22 cellular contexts compared by ENCODE assay signal in genomic region chr9:97873877-97874276, GRCh38. TPM values are rescaled to one million over a fixed set of nuclear protein-coding genes. Genes with fewer than 3 reads are reported as not detected.
DNase-seq lines count a peak whose midpoint lies in the region; ATAC-seq, FAIRE-seq and TF ChIP-seq lines count a peak whose summit lies in the region.
"Had no signal": no experiment of that assay in that cellular context is flagged by ENCODE, and none has a peak within 500 bp of the region (broad histone marks: within the 10 kb centered on the region; RNA-seq: fewer than 3 reads in every experiment).

No MANE protein-coding gene starts in this region.

- no peaks in the 10 kb centered on the region for H3K79me2 ChIP-seq in K562 (ENCODE audit: control insufficient read depth, insufficient read depth, low read length)
- no peaks in the 10 kb centered on the region for H3K79me2 ChIP-seq in HepG2 (ENCODE audit: insufficient read depth, low read length)

- no peak for TF ChIP-seq POLR2A in NB4 (IDR thresholded peaks at IDR 0.05; ENCODE audit: extremely low read depth, insufficient read length)
- no peak for TF ChIP-seq POLR2A in K562 (conservative IDR thresholded peaks at IDR 0.05)
- TF ChIP-seq POLR2A in HepG2 (IDR thresholded peaks at IDR 0.05; ENCODE audit: insufficient read depth in 1 of 2, low read depth in 2 of 2, low read length in 2 of 2), result no peak

- no peaks in the 10 kb centered on the region for H3K36me3 Mint-ChIP-seq in chondrocyte (ENCODE audit: low read depth)
- H3K36me3 Mint-ChIP-seq: activated naive CD4-positive, alpha-beta T cell treated with anti-CD3 and anti-CD28 coated beads, Interleukin-2, amount 10 ng/mL, durations not matched to agents 7 days and 5 days; natural killer cell; WTC11 had no signal

- H3K4me1 ChIP-seq in K562 (replicated peaks in 1 of 2; ENCODE audit: control insufficient read depth in 2 of 2, insufficient read depth in 2 of 2, low read length in 2 of 2), result no peaks in the 10 kb centered on the region
- peaks cover 15% of the 10 kb centered on the region for H3K4me1 ChIP-seq in HepG2 (ENCODE audit: insufficient read depth, low read length)
- H3K4me1 ChIP-seq: BLaER1, testis had no signal

- peaks cover 15% of the 10 kb centered on the region for H3K4me1 Mint-ChIP-seq in chondrocyte (ENCODE audit: low read depth)
- H3K4me1 Mint-ChIP-seq: activated naive CD4-positive, alpha-beta T cell treated with anti-CD3 and anti-CD28 coated beads, Interleukin-2, amount 10 ng/mL, durations not matched to agents 7 days and 5 days; natural killer cell had no signal

- TF ChIP-seq EP300 in K562 (IDR thresholded peaks at IDR 0.05; ENCODE audit: low read length) (no peak), HepG2 (IDR thresholded peaks at IDR 0.05; ENCODE audit: low read depth in 2 of 2, low read length in 2 of 2) (no peak), HepG2 (CRISPR knock-in tag; IDR thresholded peaks at IDR 0.05; ENCODE audit: borderline replicate concordance) (no peak)

- H2AFZ ChIP-seq in K562 (ENCODE audit: low read depth, low read length), result no peak overlapping the region
- H2AFZ ChIP-seq in HepG2 (ENCODE audit: low read length), result no peak overlapping the region

- H3K36me3 ChIP-seq in K562 (ENCODE audit: control insufficient read depth, insufficient read depth, low read length) (no peaks in the 10 kb centered on the region), HepG2 (replicated peaks in 1 of 2; ENCODE audit: control insufficient read depth in 1 of 2, insufficient read depth in 2 of 2, low read length in 2 of 2) (no peaks in the 10 kb centered on the region)
- H3K36me3 ChIP-seq: BLaER1, heart right ventricle had no signal

- intact Hi-C loops in K562 (cut with micrococcal nuclease), result no loop called here
- intact Hi-C loops in HepG2 (cut with micrococcal nuclease; ENCODE audit: unreplicated experiment), result no loop called here

- FAIRE-seq in K562 (lab: Jason Lieb, UNC), result no peak
- no peak for FAIRE-seq in HepG2 (lab: Jason Lieb, UNC)

- DNase-seq in ELR (ENCODE audit: low read depth), result peak; percentile 61
- peak; percentile 43 for DNase-seq in NB4 (ENCODE audit: low read depth)
- DNase-seq in K562 (ENCODE audit: extremely low read depth in 1 of 4, low spot score in 3 of 4), result no peak
- no peak for DNase-seq in HepG2 (ENCODE audit: low spot score)
- no peak for DNase-seq in chondrocyte (ENCODE audit: low spot score)
- DNase-seq in DMS153 treated with DMSO at 0.1 percent for 48 hours (lab: John Stamatoyannopoulos, UW; ENCODE audit: unreplicated experiment), result no peak
- DNase-seq in NCI-H2171 (lab: John Stamatoyannopoulos, UW), result no peak
- no peak for DNase-seq in middle frontal gyrus (ENCODE audit: extremely low spot score, low spot score)
- DNase-seq: activated CD8-positive, alpha-beta memory T cell treated with anti-CD3 and anti-CD28 coated beads, Interleukin-2, amount 50 U/mL, for 4 hours; activated naive CD4-positive, alpha-beta T cell treated with anti-CD3 and anti-CD28 coated beads, Interleukin-2, amount 10 ng/mL, durations not matched to agents 7 days and 5 days; DND-41; heart right ventricle; HFFc6; left ventricle myocardium superior; natural killer cell; NCI-H2107; right cardiac atrium; stimulated activated CD4-positive, alpha-beta T cell treated with anti-CD3 and anti-CD28 coated beads, Interleukin-2, amount 100 ng/mL, for 24 hours; testis had no signal

- in situ Hi-C loops in K562 (cut with MboI), result no loop called here
- in situ Hi-C loops in HepG2 (cut with HindIII; ENCODE audit: extremely low pct_ligation_motif_present, low pct_unique_long_range_greater_than_20kb), result no loop called here

- TF ChIP-seq RAD21 in K562 (CRISPR knock-in tag; conservative IDR thresholded peaks at IDR 0.05 in 1 of 2, IDR thresholded peaks at IDR 0.05 in 1 of 2) (no peak), HepG2 (CRISPR knock-in tag; IDR thresholded peaks at IDR 0.05) (no peak)

- H3K27ac ChIP-seq in K562 (ENCODE audit: extremely low read depth, low read depth, low read length) (no peak overlapping the region), HepG2 (ENCODE audit: extremely low read length, insufficient read depth, low read length) (no peak overlapping the region)
- H3K27ac ChIP-seq: BLaER1, heart right ventricle, HL-60, testis had no signal

- H3K4me2 ChIP-seq in K562 (ENCODE audit: insufficient read depth, low read length), result no peak overlapping the region
- no peak overlapping the region for H3K4me2 ChIP-seq in HepG2 (ENCODE audit: low read depth, low read length)
- H3K4me2 ChIP-seq: BLaER1 had no signal

- H3K9ac ChIP-seq in K562 (ENCODE audit: insufficient read depth in 1 of 2, low read depth in 2 of 2, low read length in 2 of 2) (no peak overlapping the region), HepG2 (ENCODE audit: insufficient read depth, low read depth, low read length) (no peak overlapping the region)
- H3K9ac ChIP-seq: BLaER1 had no signal

- H3K9me3 Mint-ChIP-seq in chondrocyte (ENCODE audit: low read depth), result no peaks in the 10 kb centered on the region
- H3K9me3 Mint-ChIP-seq: activated naive CD4-positive, alpha-beta T cell treated with anti-CD3 and anti-CD28 coated beads, Interleukin-2, amount 10 ng/mL, durations not matched to agents 7 days and 5 days; HFFc6; natural killer cell had no signal

- H4K20me1 ChIP-seq in K562 (replicated peaks; ENCODE audit: control insufficient read depth, insufficient read depth, low read length) (no peaks in the 10 kb centered on the region), HepG2 (ENCODE audit: insufficient read depth, low read length) (no peaks in the 10 kb centered on the region)
- H4K20me1 ChIP-seq: BLaER1 had no signal

- no peak for TF ChIP-seq CTCF in NB4 (IDR thresholded peaks at IDR 0.05; ENCODE audit: low read depth, low read length)
- no peak for TF ChIP-seq CTCF in K562 (IDR thresholded peaks at IDR 0.05 in 2 of 3, conservative IDR thresholded peaks at IDR 0.05 in 1 of 3; ENCODE audit: insufficient read depth in 2 of 3, low read depth in 1 of 3, low read length in 3 of 3)
- no peak for TF ChIP-seq CTCF in HepG2 (CRISPR knock-in tag; IDR thresholded peaks at IDR 0.05)
- TF ChIP-seq CTCF in chondrocyte (IDR thresholded peaks at IDR 0.05), result no peak

- peaks cover 6 to 31% of the 10 kb centered on the region in 2 experiments; a peak in 4 of 5 replicates for H3K27me3 ChIP-seq in K562 (ENCODE audit: control insufficient read depth in 2 of 2, insufficient read depth in 2 of 2, low read length in 2 of 2)
- H3K27me3 ChIP-seq in HepG2 (ENCODE audit: control insufficient read depth in 1 of 2, insufficient read depth in 2 of 2, low read length in 2 of 2), result peaks cover 0 to 7% of the 10 kb centered on the region in 2 experiments; a peak in 1 of 5 replicates
- H3K27me3 ChIP-seq: BLaER1, testis had no signal

- no peak overlapping the region for H3K4me3 ChIP-seq in NB4 (ENCODE audit: low read depth, low read length)
- H3K4me3 ChIP-seq in K562, result no peak overlapping the region
- no peak overlapping the region for H3K4me3 ChIP-seq in HepG2 (replicated peaks in 1 of 3; ENCODE audit: insufficient read depth in 1 of 3, low read depth in 2 of 3, low read length in 3 of 3)
- H3K4me3 ChIP-seq: BLaER1, heart right ventricle, testis had no signal

- H3K9me3 ChIP-seq in K562 (replicated peaks; ENCODE audit: control insufficient read depth, insufficient read depth, low read depth, low read length), result no peaks in the 10 kb centered on the region
- no peaks in the 10 kb centered on the region for H3K9me3 ChIP-seq in HepG2 (ENCODE audit: low read length)
- H3K9me3 ChIP-seq: BLaER1, heart right ventricle, testis had no signal

- peaks cover 25% of the 10 kb centered on the region for H3K27me3 Mint-ChIP-seq in chondrocyte (ENCODE audit: low read depth)

- no peak overlapping the region for H3K27ac Mint-ChIP-seq in chondrocyte (ENCODE audit: unreplicated experiment)
- H3K27ac Mint-ChIP-seq: activated naive CD4-positive, alpha-beta T cell treated with anti-CD3 and anti-CD28 coated beads, Interleukin-2, amount 10 ng/mL, durations not matched to agents 7 days and 5 days; HFFc6; natural killer cell; WTC11 had no signal

- no peak overlapping the region for H3K4me3 Mint-ChIP-seq in chondrocyte (ENCODE audit: unreplicated experiment)
- H3K4me3 Mint-ChIP-seq: activated naive CD4-positive, alpha-beta T cell treated with anti-CD3 and anti-CD28 coated beads, Interleukin-2, amount 10 ng/mL, durations not matched to agents 7 days and 5 days; HFFc6; natural killer cell; WTC11 had no signal

- ATAC-seq in K562 (0 out of 3 replicates have a peak, but pooled peaks have one; percentile 28), HepG2 (no peak)
- ATAC-seq: heart right ventricle, left ventricle myocardium superior, natural killer cell, right cardiac atrium had no signal

- WGBS in K562 (ENCODE audit: insufficient coverage, low coverage, missing lambda C conversion rate), result 3% methylated on average over 5 of the region's 5 CpGs
- 69% methylated on average over 5 of the region's 5 CpGs for WGBS in HepG2 (ENCODE audit: low lambda C conversion rate)

- CTCF ChIA-PET in K562 (lab: Yijun Ruan, JAX; ENCODE audit: low intra/inter-chr PET ratio) (no interaction called here), HepG2 (lab: Yijun Ruan, JAX; ENCODE audit: low intra/inter-chr PET ratio, low total read pairs) (no interaction called here)

- POLR2A ChIA-PET in K562 (lab: Yijun Ruan, JAX), result interaction anchor here (0.7 to 1.6 kb wide), 2 partner anchors 10 to 36 kb away, joined by 3 to 7 read pairs; no protein-coding TSS in a partner anchor
- POLR2A ChIA-PET in HepG2 (lab: Yijun Ruan, JAX), result no interaction called here

- BruUV-seq in K562 (replicated peaks; lab: Mats Ljungman, UMichigan) (no TSS peak), HepG2 (replicated peaks; lab: Mats Ljungman, UMichigan) (no TSS peak)

- H3K9me1 ChIP-seq in K562 (ENCODE audit: control insufficient read depth, insufficient read depth, low read length), result no peaks in the 10 kb centered on the region

RNA-seq across cellular contexts. Expression of gene FOXE1, which starts 20.9 kb away (rescaled TPM):
- not detected in 2 replicates for total RNA-seq in K562 (2011; cell fraction: chromatin; rRNA removed; ENCODE audit: low replicate concordance)
- total RNA-seq in K562 (2011; cell fraction: nucleolus; rRNA removed), result not detected in 2 replicates
- not detected in 2 replicates for total RNA-seq in K562 (2011; cell fraction: nucleoplasm; rRNA removed)
- total RNA-seq in K562 (2014; rRNA removed) (not detected in 2 replicates), K562 (2014; rRNA removed; fragmentation: Illumina TruSeq; extraction: Trizol) (not detected in 2 replicates), K562 (2015; rRNA removed; fragmentation: Illumina TruSeq; extraction: Trizol) (not detected in 2 replicates), K562 (2021) (not detected in 2 replicates), HepG2 (2016; rRNA removed; fragmentation: Illumina TruSeq; extraction: Trizol) (not detected in 2 replicates), chondrocyte (not detected in 3 replicates)
- polyA plus RNA-seq in K562 (2011; rRNA removed) (not detected in 2 replicates), K562 (2014; fragmentation: Illumina TruSeq; extraction: Trizol) (not detected in 2 replicates), K562 (2014; fragmentation: Nextera tagmentation; extraction: Ambion mirVana) (not detected), K562 (2014; rRNA removed) (not detected in 2 replicates), HepG2 (2011; rRNA removed) (not detected in 2 replicates)
- not detected in 2 replicates for polyA plus RNA-seq in K562 (2011; cell fraction: cytosol; rRNA removed)
- polyA plus RNA-seq in K562 (2011; cell fraction: nucleus; rRNA removed), result not detected in 2 replicates
- polyA plus RNA-seq in K562 (2012), result not detected in 2 replicates
- not detected in 2 replicates for polyA minus RNA-seq in K562 (2011; rRNA and poly(A)+ RNA removed)
- polyA minus RNA-seq in K562 (2011; cell fraction: cytosol; rRNA and poly(A)+ RNA removed), result not detected in 2 replicates
- not detected in 2 replicates for polyA minus RNA-seq in K562 (2011; cell fraction: nucleus; rRNA and poly(A)+ RNA removed)
- not detected in 2 replicates for total RNA-seq in HepG2 (2016; cell fraction: cytosol; rRNA removed; fragmentation: Illumina TruSeq; extraction: Trizol; ENCODE audit: low read depth)
- not detected in 2 replicates for total RNA-seq in HepG2 (2016; cell fraction: insoluble cytoplasmic fraction; rRNA removed; fragmentation: Illumina TruSeq; extraction: Trizol)
- total RNA-seq in HepG2 (2016; cell fraction: membrane; rRNA removed; fragmentation: Illumina TruSeq; extraction: Trizol), result not detected in 2 replicates
- not detected in 2 replicates for total RNA-seq in HepG2 (2016; cell fraction: nucleus; rRNA removed; fragmentation: Illumina TruSeq; extraction: Trizol)
- polyA plus RNA-seq in HepG2 (2011; cell fraction: cytosol; rRNA removed), result not detected in 2 replicates
- not detected in 2 replicates for polyA plus RNA-seq in HepG2 (2011; cell fraction: nucleus; rRNA removed)
- polyA plus RNA-seq in HepG2 (2012), result 0.04 TPM in 1 of 2 replicates, not detected in the other
- not detected in 2 replicates for polyA plus RNA-seq in HepG2 (2016; cell fraction: cytosol; fragmentation: Illumina TruSeq; extraction: Trizol; ENCODE audit: low read depth)
- not detected in 2 replicates for polyA plus RNA-seq in HepG2 (2016; cell fraction: insoluble cytoplasmic fraction; fragmentation: Illumina TruSeq; extraction: Trizol; ENCODE audit: low read depth)
- polyA plus RNA-seq in HepG2 (2016; cell fraction: membrane; fragmentation: Illumina TruSeq; extraction: Trizol; ENCODE audit: low read depth), result not detected in 2 replicates
- polyA plus RNA-seq in HepG2 (2016; cell fraction: nucleus; fragmentation: Illumina TruSeq; extraction: Trizol; ENCODE audit: insufficient read depth, low read depth), result not detected in 2 replicates
- 1.2 TPM in 1 of 2 replicates, not detected in the other for polyA minus RNA-seq in HepG2 (2011; rRNA and poly(A)+ RNA removed; ENCODE audit: low replicate concordance)
- not detected in 2 replicates for polyA minus RNA-seq in HepG2 (2011; cell fraction: cytosol; rRNA and poly(A)+ RNA removed)
- not detected in 2 replicates for polyA minus RNA-seq in HepG2 (2011; cell fraction: nucleus; rRNA and poly(A)+ RNA removed)
- total RNA-seq: heart right ventricle, left ventricle myocardium superior, natural killer cell, right cardiac atrium had no signal
- polyA plus RNA-seq: heart right ventricle, right cardiac atrium had no signal

RNA-seq across cellular contexts. Expression of gene TRMO, which starts 48.4 kb away (rescaled TPM):
- 9.3 and 20.1 TPM in 2 replicates for total RNA-seq in K562 (2011; cell fraction: chromatin; rRNA removed; ENCODE audit: low replicate concordance)
- total RNA-seq in K562 (2011; cell fraction: nucleolus; rRNA removed), result 6.6 and 6.7 TPM in 2 replicates
- 8.8 and 9.2 TPM in 2 replicates for total RNA-seq in K562 (2011; cell fraction: nucleoplasm; rRNA removed)
- total RNA-seq in K562 (2014; rRNA removed), result 16.2 and 16.7 TPM in 2 replicates
- total RNA-seq in K562 (2014; rRNA removed; fragmentation: Illumina TruSeq; extraction: Trizol), result 16.2 and 18.4 TPM in 2 replicates
- total RNA-seq in K562 (2015; rRNA removed; fragmentation: Illumina TruSeq; extraction: Trizol), result 22.4 and 22.9 TPM in 2 replicates
- 12.2 and 12.5 TPM in 2 replicates for total RNA-seq in K562 (2021)
- 14.2 and 16.3 TPM in 2 replicates for polyA plus RNA-seq in K562 (2011; rRNA removed)
- polyA plus RNA-seq in K562 (2011; cell fraction: cytosol; rRNA removed), result 8.2 and 12.4 TPM in 2 replicates
- 10.3 and 14.4 TPM in 2 replicates for polyA plus RNA-seq in K562 (2011; cell fraction: nucleus; rRNA removed)
- 8.9 and 10.4 TPM in 2 replicates for polyA plus RNA-seq in K562 (2012)
- polyA plus RNA-seq in K562 (2014; fragmentation: Illumina TruSeq; extraction: Trizol), result 17.2 and 20.0 TPM in 2 replicates
- 10 to 100 TPM in 1 of 2 experiments, 1 to 10 TPM in 1; 5.6 to 12.8 TPM for polyA plus RNA-seq in K562 (2014; fragmentation: Nextera tagmentation; extraction: Ambion mirVana)
- polyA plus RNA-seq in K562 (2014; rRNA removed), result 17.2 and 18.4 TPM in 2 replicates
- 23.2 and 23.8 TPM in 2 replicates for polyA minus RNA-seq in K562 (2011; rRNA and poly(A)+ RNA removed)
- polyA minus RNA-seq in K562 (2011; cell fraction: cytosol; rRNA and poly(A)+ RNA removed), result 5.8 and 8.6 TPM in 2 replicates
- 5.1 and 8.1 TPM in 2 replicates for polyA minus RNA-seq in K562 (2011; cell fraction: nucleus; rRNA and poly(A)+ RNA removed)
- total RNA-seq in HepG2 (2016; rRNA removed; fragmentation: Illumina TruSeq; extraction: Trizol), result 18.6 and 21.5 TPM in 2 replicates
- 5.1 and 6.9 TPM in 2 replicates for total RNA-seq in HepG2 (2016; cell fraction: cytosol; rRNA removed; fragmentation: Illumina TruSeq; extraction: Trizol; ENCODE audit: low read depth)
- total RNA-seq in HepG2 (2016; cell fraction: insoluble cytoplasmic fraction; rRNA removed; fragmentation: Illumina TruSeq; extraction: Trizol), result 17.8 and 21.7 TPM in 2 replicates
- total RNA-seq in HepG2 (2016; cell fraction: membrane; rRNA removed; fragmentation: Illumina TruSeq; extraction: Trizol), result 13.1 and 14.0 TPM in 2 replicates
- total RNA-seq in HepG2 (2016; cell fraction: nucleus; rRNA removed; fragmentation: Illumina TruSeq; extraction: Trizol), result 19.3 and 21.1 TPM in 2 replicates
- polyA plus RNA-seq in HepG2 (2011; rRNA removed), result 8.7 and 10.5 TPM in 2 replicates
- polyA plus RNA-seq in HepG2 (2011; cell fraction: cytosol; rRNA removed), result 5.8 and 10.2 TPM in 2 replicates
- 8.7 and 9.0 TPM in 2 replicates for polyA plus RNA-seq in HepG2 (2011; cell fraction: nucleus; rRNA removed)
- 7.6 and 8.2 TPM in 2 replicates for polyA plus RNA-seq in HepG2 (2012)
- polyA plus RNA-seq in HepG2 (2016; cell fraction: cytosol; fragmentation: Illumina TruSeq; extraction: Trizol; ENCODE audit: low read depth), result 5.2 and 5.5 TPM in 2 replicates
- 16.8 and 17.3 TPM in 2 replicates for polyA plus RNA-seq in HepG2 (2016; cell fraction: insoluble cytoplasmic fraction; fragmentation: Illumina TruSeq; extraction: Trizol; ENCODE audit: low read depth)
- 8.8 and 10.8 TPM in 2 replicates for polyA plus RNA-seq in HepG2 (2016; cell fraction: membrane; fragmentation: Illumina TruSeq; extraction: Trizol; ENCODE audit: low read depth)
- polyA plus RNA-seq in HepG2 (2016; cell fraction: nucleus; fragmentation: Illumina TruSeq; extraction: Trizol; ENCODE audit: insufficient read depth, low read depth), result 13.7 and 21.3 TPM in 2 replicates
- polyA minus RNA-seq in HepG2 (2011; rRNA and poly(A)+ RNA removed; ENCODE audit: low replicate concordance), result 7.5 and 16.1 TPM in 2 replicates
- polyA minus RNA-seq in HepG2 (2011; cell fraction: cytosol; rRNA and poly(A)+ RNA removed), result 3.9 and 6.8 TPM in 2 replicates
- 28.2 and 32.2 TPM in 2 replicates for polyA minus RNA-seq in HepG2 (2011; cell fraction: nucleus; rRNA and poly(A)+ RNA removed)
- 9.3 to 9.9 TPM (median 9.5 TPM) in 3 replicates for total RNA-seq in chondrocyte

Comparison
In these comparisons a context has a peak if more than half of its experiments do, and no peak if none do; other contexts are left out.
1. DNase-seq: peak in ELR (single experiment) and NB4 (single experiment); none in K562 (0 of 4), HepG2 (single experiment), chondrocyte (single experiment), DMS153 treated with DMSO at 0.1 percent for 48 hours (single experiment), NCI-H2171 (single experiment) and middle frontal gyrus (single experiment).